In genomic region chr14:61034416-61035100, GRCh38 we compare ENCODE assay signal across 8 cellular contexts. TPM values are rescaled to one million over a fixed set of nuclear protein-coding genes. Genes with fewer than 3 reads are reported as not detected.
A peak's percentile ranks its signal among the peaks of the same experiment; 100 is the strongest.
DNase-seq lines count a peak whose midpoint lies in the region; ATAC-seq and TF ChIP-seq lines count a peak whose summit lies in the region.

No MANE protein-coding gene starts in this region.

- WGBS in testis, 2 donors: 78 to 80% methylated on average over 4 of the region's 4 CpGs

- intact Hi-C loops in testis (cut with DNase I; ENCODE audit: low total_unique reads): no loop called here

- H3K4me1 ChIP-seq in testis: no peaks in the 10 kb centered on the region

- H3K27ac ChIP-seq in testis: no peak overlapping the region

- H3K4me3 ChIP-seq in testis: no peak overlapping the region

- H3K27me3 ChIP-seq in testis: no peaks in the 10 kb centered on the region

- no peaks in the 10 kb centered on the region for H3K36me3 ChIP-seq in testis (ENCODE audit: low read depth, missing control alignments)

- H3K9me3 ChIP-seq in testis: no peaks in the 10 kb centered on the region

- DNase-seq in DMS79 treated with DMSO at 0.1 percent for 48 hours (lab: John Stamatoyannopoulos, UW) (peak; percentile 98), SHP77 treated with DMSO at 0.1 percent for 48 hours (lab: John Stamatoyannopoulos, UW) (peak; percentile 49), NCI-H2081 (lab: John Stamatoyannopoulos, UW) (no peak), testis (no peak)
- no peak for DNase-seq in activated CD8-positive, alpha-beta memory T cell treated with anti-CD3 and anti-CD28 coated beads, Interleukin-2, amount 50 U/mL, for 4 hours

- TF ChIP-seq POLR2A in testis (IDR thresholded peaks at IDR 0.05): no peak

- TF ChIP-seq CTCF in testis (IDR thresholded peaks at IDR 0.05): no peak

- ATAC-seq in GM19467 (IDR thresholded peaks at IDR 0.05; ENCODE audit: unreplicated experiment) (peak; percentile 80), HG03439 (IDR thresholded peaks at IDR 0.05; ENCODE audit: unreplicated experiment) (peak; percentile 78), HG03520 (IDR thresholded peaks at IDR 0.05; ENCODE audit: unreplicated experiment) (no peak)

RNA-seq across cellular contexts. Expression of gene SLC38A6, which starts 53.5 kb away (rescaled TPM):
- total RNA-seq in testis: 10 to 100 TPM; 26.6 to 28.6 TPM
- polyA plus RNA-seq in testis (ENCODE audit: insufficient read depth, low read depth, low replicate concordance): 20.8 TPM

RNA-seq across cellular contexts. Expression of gene TRMT5, which starts 53.7 kb away (rescaled TPM):
- 10 to 100 TPM; 15.2 to 26.0 TPM for total RNA-seq in testis
- 27.6 TPM for polyA plus RNA-seq in testis (ENCODE audit: insufficient read depth, low read depth, low replicate concordance)

Comparison
In these comparisons a context has a peak if more than half of its experiments do, and no peak if none do; other contexts are left out.
1. DNase-seq: peak in DMS79 treated with DMSO at 0.1 percent for 48 hours (single experiment) and SHP77 treated with DMSO at 0.1 percent for 48 hours (single experiment); none in NCI-H2081 (0 of 2), testis (single experiment) and activated CD8-positive, alpha-beta memory T cell treated with anti-CD3 and anti-CD28 coated beads, Interleukin-2, amount 50 U/mL, for 4 hours (single experiment).